Comparison of ENCODE assay signal across 15 cellular contexts in the genomic region with DNA sequence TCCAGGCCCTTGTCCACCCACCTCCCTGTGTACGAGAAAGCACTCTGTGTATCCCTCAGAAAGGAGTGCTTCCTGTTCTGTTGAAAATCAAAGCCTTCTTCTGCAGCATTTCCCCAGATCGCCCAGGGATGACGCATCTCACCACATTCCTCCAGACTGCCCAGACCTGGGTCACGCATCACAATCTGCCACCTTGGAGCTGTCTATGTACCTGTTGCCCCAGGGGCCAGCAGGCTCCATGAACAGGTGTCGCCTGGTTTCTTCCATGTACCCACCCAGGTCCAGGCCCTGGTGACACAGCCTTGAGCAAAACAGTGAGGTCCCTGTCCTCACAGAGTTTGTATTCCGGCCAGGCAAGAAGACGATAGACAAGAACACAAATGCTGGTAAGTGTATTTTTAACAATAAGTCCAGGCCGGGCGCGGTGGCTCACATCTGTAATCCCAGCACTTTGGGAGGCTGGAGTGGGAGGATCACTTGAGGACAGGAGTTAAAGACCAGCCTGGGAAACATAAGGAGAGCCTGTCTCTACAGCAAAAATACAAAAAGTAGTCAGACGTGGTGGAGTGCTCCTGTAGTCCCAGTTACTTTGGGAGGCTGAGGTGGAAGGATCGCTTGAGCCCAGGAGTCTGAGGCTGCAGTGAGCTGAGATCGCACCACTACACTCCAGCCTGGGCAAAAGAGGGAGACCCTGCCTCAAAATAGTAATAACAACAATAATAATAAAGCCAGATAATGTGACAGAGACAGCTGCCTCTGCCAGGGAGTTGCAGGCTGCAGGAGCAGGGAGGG. TPM values are rescaled to one million over a fixed set of nuclear protein-coding genes. Genes with fewer than 3 reads are reported as not detected.
DNase-seq lines count a peak whose midpoint lies in the region; ATAC-seq and TF ChIP-seq lines count a peak whose summit lies in the region.
"Had no signal": no experiment of that assay in that cellular context is flagged by ENCODE, and none has a peak within 500 bp of the region (broad histone marks: within the 10 kb centered on the region; RNA-seq: fewer than 3 reads in every experiment).

No MANE protein-coding gene starts in this region.

- H3K4me3 Mint-ChIP-seq in neural progenitor cell: no peak overlapping the region
- H3K4me3 Mint-ChIP-seq: activated B cell treated with CpG ODN at 0.5 μM for 24 hours, memory B cell had no signal

- no peaks in the 10 kb centered on the region for H4K20me1 ChIP-seq in BLaER1
- H4K20me1 ChIP-seq in neural progenitor cell (ENCODE audit: low read depth): no peaks in the 10 kb centered on the region

- H3K9ac ChIP-seq in BLaER1: no peak overlapping the region
- no peak overlapping the region for H3K9ac ChIP-seq in neural progenitor cell

- H3K27me3 ChIP-seq in BLaER1 (no peaks in the 10 kb centered on the region), esophagus (ENCODE audit: control insufficient read depth in 1 of 2, insufficient read depth in 2 of 2, low read length in 2 of 2) (no peaks in the 10 kb centered on the region), neural progenitor cell (peaks cover 8% of the 10 kb centered on the region)
- H3K27me3 ChIP-seq: BE2C, esophagus muscularis mucosa had no signal

- no peaks in the 10 kb centered on the region for H3K9me3 Mint-ChIP-seq in neural progenitor cell
- H3K9me3 Mint-ChIP-seq: activated B cell treated with CpG ODN at 0.5 μM for 24 hours, memory B cell had no signal

- peaks cover 29% of the 10 kb centered on the region for H3K4me1 Mint-ChIP-seq in neural progenitor cell
- H3K4me1 Mint-ChIP-seq: activated B cell treated with CpG ODN at 0.5 μM for 24 hours, memory B cell had no signal

- DNase-seq in HT1080 (ENCODE audit: low read depth) (peak; percentile 65), neural progenitor cell (ENCODE audit: low spot score) (no peak), putamen (ENCODE audit: low spot score) (no peak)
- DNase-seq in activated T-cell treated with anti-CD3 and anti-CD28 coated beads, Interleukin-2, amount 50 U/mL, for 48 hours: no peak
- DNase-seq: activated B cell treated with CpG ODN at 0.5 μM for 24 hours, NCI-H1092 treated with DMSO at 0.1 percent for 48 hours, NCI-H345 had no signal

- no peak for TF ChIP-seq CTCF in neural progenitor cell (IDR thresholded peaks at IDR 0.05)

- H3K27ac ChIP-seq in BLaER1 (peak overlapping the region; percentile 41; the same call in 1 of the 2 replicates), esophagus (ENCODE audit: low read depth in 2 of 2, low read length in 1 of 2) (peak overlapping the region; percentile 55 to 75), neural progenitor cell (no peak overlapping the region)
- H3K27ac ChIP-seq: thoracic aorta had no signal

- no peaks in the 10 kb centered on the region for H3K36me3 Mint-ChIP-seq in neural progenitor cell
- H3K36me3 Mint-ChIP-seq: memory B cell had no signal

- H3K36me3 ChIP-seq in BLaER1 (no peaks in the 10 kb centered on the region), esophagus (ENCODE audit: control insufficient read depth in 2 of 2, insufficient read depth in 2 of 2, low read length in 1 of 2) (no peaks in the 10 kb centered on the region), neural progenitor cell (no peaks in the 10 kb centered on the region)
- H3K36me3 ChIP-seq: BE2C, esophagus muscularis mucosa, thoracic aorta had no signal

- 81 to 88% methylated on average over 13 of the region's 13 CpGs for WGBS in esophagus, 2 donors

- H3K4me3 ChIP-seq in BLaER1 (no peak overlapping the region), esophagus (ENCODE audit: low read depth in 1 of 2, low read length in 2 of 2) (no peak overlapping the region), neural progenitor cell (no peak overlapping the region)
- H3K4me3 ChIP-seq: esophagus muscularis mucosa, thoracic aorta had no signal

- H3K27ac Mint-ChIP-seq in neural progenitor cell: peak overlapping the region; percentile 72
- H3K27ac Mint-ChIP-seq: activated B cell treated with CpG ODN at 0.5 μM for 24 hours, memory B cell had no signal

- peaks cover 6% of the 10 kb centered on the region for H3K27me3 Mint-ChIP-seq in neural progenitor cell (ENCODE audit: insufficient read depth, low read depth)
- H3K27me3 Mint-ChIP-seq: activated B cell treated with CpG ODN at 0.5 μM for 24 hours had no signal

- peaks cover under 1% of the 10 kb centered on the region for H3F3A ChIP-seq in neural progenitor cell (ENCODE audit: low read depth)

- H3K4me2 ChIP-seq in BLaER1: peak overlapping the region; percentile 72
- no peak overlapping the region for H3K4me2 ChIP-seq in neural progenitor cell

- peak overlapping the region; percentile 47 for H2AFZ ChIP-seq in neural progenitor cell (replicated peaks)

- H3K4me1 ChIP-seq in BLaER1 (peaks cover 49% of the 10 kb centered on the region), esophagus (ENCODE audit: control insufficient read depth in 2 of 2, insufficient read depth in 2 of 2, low read length in 1 of 2) (peaks cover 0 to 16% of the 10 kb centered on the region in 2 donors), neural progenitor cell (peaks cover 16% of the 10 kb centered on the region)

- no peak for ATAC-seq in HG03378 (IDR thresholded peaks at IDR 0.05; ENCODE audit: unreplicated experiment)
- no peak for ATAC-seq in HG02884 (IDR thresholded peaks at IDR 0.05; ENCODE audit: unreplicated experiment)

- no peaks in the 10 kb centered on the region for H3K9me3 ChIP-seq in BLaER1
- H3K9me3 ChIP-seq in esophagus (ENCODE audit: control insufficient read depth in 2 of 2, insufficient read depth in 1 of 2, low read depth in 1 of 2, low read length in 1 of 2): no peaks in the 10 kb centered on the region
- no peaks in the 10 kb centered on the region for H3K9me3 ChIP-seq in neural progenitor cell (ENCODE audit: low read depth)
- H3K9me3 ChIP-seq: BE2C, esophagus muscularis mucosa, thoracic aorta had no signal

- no peaks in the 10 kb centered on the region for H3K79me2 ChIP-seq in neural progenitor cell (ENCODE audit: low read depth)

RNA-seq across cellular contexts. Expression of a gene that starts 6.8 kb away (rescaled TPM):
- 6.6 and 12.2 TPM in 2 replicates for total RNA-seq in HT1080 (2014; rRNA removed; shearing (Covaris generic))
- 7.1 and 7.7 TPM in 2 replicates for polyA plus RNA-seq in HT1080 (2015; cell fraction: cytosol; rRNA removed)
- polyA plus RNA-seq in HT1080 (2015; cell fraction: nucleus; rRNA removed): 25.4 and 25.5 TPM in 2 replicates
- polyA plus RNA-seq in esophagus: 10 to 100 TPM; 16.4 to 28.4 TPM
- total RNA-seq in neural progenitor cell (ENCODE audit: low replicate concordance): 2.4 and 2.5 TPM in 2 replicates
